ENCODE assay signal across 8 cellular contexts in the genomic region with DNA sequence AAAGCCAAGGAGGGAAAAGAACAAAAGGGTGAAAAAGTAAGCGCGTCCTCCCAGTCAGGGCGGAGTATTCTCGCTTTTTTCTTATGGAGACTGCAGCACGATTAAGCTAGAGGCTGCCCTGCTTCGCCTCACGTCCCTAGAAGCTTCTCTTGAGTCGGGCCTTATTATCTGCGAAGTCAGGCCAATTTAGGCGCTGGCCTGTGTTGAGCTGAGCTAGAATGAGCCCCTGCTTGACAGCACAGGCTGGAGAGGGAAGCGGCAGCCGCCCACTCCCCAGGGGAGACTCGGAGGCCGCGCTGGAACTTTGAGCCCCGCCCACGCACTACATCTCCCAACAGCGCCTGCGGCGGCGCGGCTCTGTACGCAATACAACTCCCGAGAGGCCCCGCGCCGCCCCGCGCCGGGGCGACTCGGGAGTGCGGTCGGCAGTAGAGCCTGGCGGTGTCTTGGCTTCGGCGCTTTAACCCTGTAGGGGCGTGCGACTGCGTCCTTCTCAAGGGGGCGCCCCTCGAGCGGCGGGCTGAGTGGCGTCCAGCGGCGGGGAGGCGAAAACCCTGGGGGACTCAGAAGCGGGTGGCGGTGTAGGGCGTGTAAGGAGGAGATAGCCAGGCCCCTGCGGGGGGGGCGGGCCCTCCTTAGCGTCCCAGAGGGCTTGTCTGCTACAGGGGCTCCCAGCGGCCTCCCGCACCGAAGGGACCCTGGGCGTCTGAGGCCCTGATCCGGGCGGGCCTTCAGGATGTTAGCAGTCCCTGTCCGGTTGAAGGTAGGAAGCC. TPM values are rescaled to one million over a fixed set of nuclear protein-coding genes. Genes with fewer than 3 reads are reported as not detected.
DNase-seq lines count a peak whose midpoint lies in the region; ATAC-seq and TF ChIP-seq lines count a peak whose summit lies in the region.

No MANE protein-coding gene starts in this region.

- H3K27ac ChIP-seq in HUES64 (ENCODE audit: low read depth, low read length) = peak overlapping the region; percentile 90
- H3K27ac ChIP-seq in OCI-LY1 (ENCODE audit: low read depth, low read length, poor library complexity, severe bottlenecking) = peak overlapping the region; percentile 93
- H3K27ac ChIP-seq in epithelial cell of prostate = peak overlapping the region; percentile 91
- peak overlapping the region; percentile 95 to 98 for H3K27ac ChIP-seq in mucosa of rectum (ENCODE audit: low read depth in 2 of 2, low read length in 2 of 2)

- H3K27me3 ChIP-seq in HUES64 (ENCODE audit: insufficient read depth, low read length) (peaks cover 87% of the 10 kb centered on the region), OCI-LY1 (ENCODE audit: insufficient read depth, low read length) (no peaks in the 10 kb centered on the region), mucosa of rectum (ENCODE audit: control insufficient read depth in 2 of 2, insufficient read depth in 2 of 2, low read length in 2 of 2) (no peaks in the 10 kb centered on the region)

- H3K79me2 ChIP-seq in OCI-LY1 (ENCODE audit: insufficient read depth, low read length) = no peaks in the 10 kb centered on the region

- H3K4me3 ChIP-seq in HUES64 (ENCODE audit: low read length) = peak overlapping the region; percentile 91
- H3K4me3 ChIP-seq in OCI-LY1 (ENCODE audit: low read depth, low read length, poor library complexity, severe bottlenecking) = peak overlapping the region; percentile 77
- peak overlapping the region; percentile 83 to 96 for H3K4me3 ChIP-seq in mucosa of rectum (ENCODE audit: low read length in 2 of 2)

- H3K9ac ChIP-seq in HUES64 (ENCODE audit: low read depth, low read length) (peak overlapping the region; percentile 76), OCI-LY1 (ENCODE audit: low read length) (peak overlapping the region; percentile 88), mucosa of rectum (ENCODE audit: low read depth in 1 of 2, low read length in 2 of 2) (peak overlapping the region; percentile 94 to 100)

- DNase-seq in DMS114 treated with DMSO at 0.1 percent for 48 hours (lab: John Stamatoyannopoulos, UW; ENCODE audit: unreplicated experiment) (peak; percentile 82), activated T-cell treated with anti-CD3 and anti-CD28 coated beads for 4 hours (peak; percentile 81), epithelial cell of prostate (ENCODE audit: low read depth, low spot score) (no peak)
- DNase-seq in stimulated activated CD8-positive, alpha-beta memory T cell treated with anti-CD3 and anti-CD28 coated beads, Interleukin-4, amount 100 ng/mL, for 4 hours (ENCODE audit: low read depth in 2 of 2, low spot score in 1 of 2) = peak; percentile 69 to 75

- H3K9me3 ChIP-seq in HUES64 (ENCODE audit: insufficient read depth, low read depth, low read length) (peaks cover 13% of the 10 kb centered on the region; the same call in 1 of the 2 replicates), OCI-LY1 (ENCODE audit: low read length) (peaks cover 7% of the 10 kb centered on the region; the same call in 1 of the 2 replicates), mucosa of rectum (ENCODE audit: control insufficient read depth in 2 of 2, low read length in 2 of 2) (peaks cover 0 to 2% of the 10 kb centered on the region in 2 donors)

- H3F3A ChIP-seq in OCI-LY1 (ENCODE audit: insufficient read depth, low read length) = 0 out of 2 replicates have a peak, but pooled peaks cover 5% of the 10 kb centered on the region

- TF ChIP-seq CTCF in OCI-LY1 (IDR thresholded peaks at IDR 0.05; ENCODE audit: low read length) = peak; percentile 35; the same call in 1 of the 2 replicates

- no peaks in the 10 kb centered on the region for H3K9me2 ChIP-seq in OCI-LY1 (ENCODE audit: low read depth, low read length)

- H3K4me1 ChIP-seq in HUES64 (ENCODE audit: insufficient read depth, low read length) (peaks cover 24% of the 10 kb centered on the region), OCI-LY1 (ENCODE audit: insufficient read depth, low read length, severe bottlenecking) (peaks cover 24% of the 10 kb centered on the region), mucosa of rectum (ENCODE audit: control insufficient read depth in 2 of 2, insufficient read depth in 2 of 2, low read length in 2 of 2) (peaks cover 26 to 33% of the 10 kb centered on the region in 2 donors)

- H3K4me2 ChIP-seq in OCI-LY1 (ENCODE audit: low read length) = peak overlapping the region; percentile 89

- peak overlapping the region; percentile 89; the same call in 1 of the 2 replicates for H2AFZ ChIP-seq in OCI-LY1 (ENCODE audit: low read length)

- ATAC-seq in GM21515 (IDR thresholded peaks at IDR 0.05; ENCODE audit: unreplicated experiment) = peak; percentile 70

- H3K36me3 ChIP-seq in HUES64 (ENCODE audit: insufficient read depth, low read length) (peaks cover 6% of the 10 kb centered on the region; the same call in 1 of the 2 replicates), OCI-LY1 (ENCODE audit: insufficient read depth, low read length) (peaks cover 23% of the 10 kb centered on the region), mucosa of rectum (ENCODE audit: control insufficient read depth in 2 of 2, insufficient read depth in 2 of 2, low read length in 2 of 2) (peaks cover 11 to 14% of the 10 kb centered on the region in 2 donors)

- H4K20me1 ChIP-seq in OCI-LY1 (ENCODE audit: insufficient read depth, low read length) = no peaks in the 10 kb centered on the region

- under 1% methylated on average over 61 of the region's 61 CpGs for WGBS in HUES64

RNA-seq across cellular contexts. Expression of gene ZNF436, which starts 0.9 kb away (rescaled TPM):
- 1.9 TPM for polyA plus RNA-seq in HUES64 (2013, experiment 1 of 2)
- 3.0 TPM for polyA plus RNA-seq in HUES64 (2013, experiment 2 of 2)

RNA-seq across cellular contexts. Expression of gene HNRNPR, which starts 24.7 kb away (rescaled TPM):
- polyA plus RNA-seq in HUES64 (2013, experiment 1 of 2) = 182 TPM
- polyA plus RNA-seq in HUES64 (2013, experiment 2 of 2) = 192 TPM

RNA-seq across cellular contexts. Expression of gene TCEA3, which starts 55.8 kb away (rescaled TPM):
- polyA plus RNA-seq in HUES64 (2013, experiment 1 of 2) = 0.25 TPM
- 1.0 TPM for polyA plus RNA-seq in HUES64 (2013, experiment 2 of 2)
